In genomic region chr19:18610556-18611326, GRCh38 we compare ENCODE assay signal across 1 cellular context.
TF ChIP-seq lines count a peak whose summit lies in the region.

No MANE protein-coding gene starts in this region.

TF ChIP-seq in Ishikawa, 13 proteins besides CTCF, POLR2A, EP300 and RAD21 (continued from another document):
- TF ChIP-seq REST (IDR thresholded peaks at IDR 0.05; ENCODE audit: low read depth) (no peak), ZBTB7A (IDR thresholded peaks at IDR 0.05; ENCODE audit: low read depth) (peak; percentile 97), CEBPB (IDR thresholded peaks at IDR 0.05) (peak; percentile 11; the same call in 1 of the 2 replicates), TEAD4 (IDR thresholded peaks at IDR 0.05) (peak; percentile 82)
